In the genomic region with DNA sequence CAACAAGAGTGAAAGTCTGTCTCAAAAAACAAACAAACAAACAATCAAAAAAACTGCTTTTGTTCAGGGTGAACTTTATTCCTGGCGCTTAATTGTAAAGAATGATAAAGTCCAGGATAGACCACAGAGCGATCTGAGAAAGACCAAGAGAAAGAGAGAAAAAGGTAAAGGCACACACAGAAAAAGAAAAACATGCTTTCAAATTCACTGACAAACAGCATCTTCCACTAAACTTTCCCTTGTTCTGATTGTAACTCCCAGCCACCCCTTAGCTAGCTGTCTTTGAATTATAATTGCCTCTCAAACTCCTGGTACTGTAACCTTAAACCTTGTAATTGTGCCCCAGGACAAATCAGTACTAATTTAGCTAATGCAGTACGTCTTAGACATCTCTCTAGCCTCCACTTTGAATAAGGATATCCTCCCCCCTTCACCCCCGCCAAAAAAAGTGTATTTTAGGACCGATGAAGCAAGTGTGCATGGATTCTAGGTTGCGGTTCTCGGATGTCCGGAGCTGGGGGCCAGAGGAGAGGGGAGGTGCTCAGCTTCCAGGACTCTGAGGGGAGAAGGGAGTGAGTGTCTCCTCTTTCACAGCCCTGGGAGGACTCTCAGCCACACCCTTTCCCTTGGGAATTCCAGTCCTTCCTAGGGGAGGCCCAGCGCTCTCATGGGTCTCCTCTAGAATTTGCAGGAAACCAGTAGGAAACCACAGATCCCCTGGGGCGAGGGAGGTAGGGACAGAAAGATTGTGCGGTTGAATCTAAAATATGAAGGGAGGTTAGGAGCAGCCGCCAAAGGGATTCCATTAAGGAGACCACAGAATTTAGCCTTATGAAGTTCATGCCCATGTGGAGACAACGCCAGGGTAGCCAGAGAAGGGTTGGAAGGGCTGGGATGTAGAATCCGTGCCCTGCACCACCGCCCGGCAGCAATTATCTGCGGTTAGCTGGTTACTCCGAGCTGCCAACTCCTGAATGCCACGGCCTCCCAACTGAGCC, we compare ENCODE assay signal across 15 cellular contexts. TPM values are rescaled to one million over a fixed set of nuclear protein-coding genes. Genes with fewer than 3 reads are reported as not detected.
DNase-seq lines count a peak whose midpoint lies in the region; ATAC-seq and TF ChIP-seq lines count a peak whose summit lies in the region.
"Had no signal": no experiment of that assay in that cellular context is flagged by ENCODE, and none has a peak within 500 bp of the region (broad histone marks: within the 10 kb centered on the region; RNA-seq: fewer than 3 reads in every experiment).

No MANE protein-coding gene starts in this region.

- H3K4me3 ChIP-seq in HEK293 (ENCODE audit: low read depth, low read length) (no peak overlapping the region), SK-N-MC (peak overlapping the region; percentile 63), tibial artery (no peak overlapping the region)
- H3K4me3 ChIP-seq: suprapubic skin had no signal

- CTCF ChIA-PET in HEK293 (lab: Yijun Ruan, JAX) = interaction anchor here (0.5 to 1.5 kb wide), 7 partner anchors 11 to 1834 kb away, joined by 3 to 7 read pairs (median 4); no protein-coding TSS in a partner anchor

- no peak for TF ChIP-seq CTCF in HEK293 (tag by site-specific recombination; IDR thresholded peaks at IDR 0.05)
- TF ChIP-seq CTCF in tibial artery (IDR thresholded peaks at IDR 0.05) = no peak

- no peak for ATAC-seq in HG03378 (IDR thresholded peaks at IDR 0.05; ENCODE audit: unreplicated experiment)
- ATAC-seq: left colon had no signal

- H3K9me3 ChIP-seq in HEK293 (ENCODE audit: control insufficient read depth, insufficient read depth, low read depth, low read length) (no peaks in the 10 kb centered on the region), SK-N-MC (ENCODE audit: low read depth, low read length) (no peaks in the 10 kb centered on the region), tibial artery (no peaks in the 10 kb centered on the region)
- H3K9me3 ChIP-seq: suprapubic skin had no signal

- H3K4me3 Mint-ChIP-seq in activated naive CD8-positive, alpha-beta T cell treated with anti-CD3 and anti-CD28 coated beads for 36 hours = no peak overlapping the region

- POLR2A ChIA-PET in HEK293 (lab: Yijun Ruan, JAX) = interaction anchor here (0.6 to 1.2 kb wide), 4 partner anchors 15 to 266 kb away, joined by 3 read pairs; no protein-coding TSS in a partner anchor

- peak overlapping the region; percentile 29; the same call in 1 of the 2 replicates for H3K27ac ChIP-seq in HEK293 (ENCODE audit: extremely low read depth, low read depth, low read length)
- peak overlapping the region; percentile 37; the same call in 1 of the 2 replicates for H3K27ac ChIP-seq in SK-N-MC
- H3K27ac ChIP-seq in tibial artery = no peak overlapping the region
- H3K27ac ChIP-seq: suprapubic skin had no signal

- peaks cover 22% of the 10 kb centered on the region for H3K27me3 Mint-ChIP-seq in activated naive CD8-positive, alpha-beta T cell treated with anti-CD3 and anti-CD28 coated beads for 36 hours

- H3K36me3 Mint-ChIP-seq in activated naive CD8-positive, alpha-beta T cell treated with anti-CD3 and anti-CD28 coated beads for 36 hours = no peaks in the 10 kb centered on the region

- peaks cover 22% of the 10 kb centered on the region for H3K4me1 ChIP-seq in HEK293 (ENCODE audit: control insufficient read depth, insufficient read depth, low read length)
- H3K4me1 ChIP-seq in tibial artery = no peaks in the 10 kb centered on the region
- H3K4me1 ChIP-seq: suprapubic skin had no signal

- no peak overlapping the region for H3K27ac Mint-ChIP-seq in activated naive CD8-positive, alpha-beta T cell treated with anti-CD3 and anti-CD28 coated beads for 36 hours

- no peaks in the 10 kb centered on the region for H3K9me3 Mint-ChIP-seq in activated naive CD8-positive, alpha-beta T cell treated with anti-CD3 and anti-CD28 coated beads for 36 hours

- DNase-seq in AG20443 (ENCODE audit: low spot score) (peak; percentile 58), SK-N-MC (ENCODE audit: low read depth, low spot score) (peak; percentile 93), islet precursor cell (peak; percentile 95), tibial artery (no peak), activated gamma-delta T cell treated with Interleukin-2 at 50 U/mL for 16 hours (no peak)
- DNase-seq in activated naive CD8-positive, alpha-beta T cell treated with anti-CD3 and anti-CD28 coated beads for 36 hours = no peak
- DNase-seq: activated naive CD4-positive, alpha-beta T cell treated with anti-CD3 and anti-CD28 coated beads, Interleukin-2, amount 50 U/mL, for 16 hours; AML-193; DMS79; left colon had no signal

- H3K36me3 ChIP-seq in HEK293 (ENCODE audit: control insufficient read depth in 2 of 2, insufficient read depth in 1 of 2, low read length in 2 of 2) (no peaks in the 10 kb centered on the region), SK-N-MC (ENCODE audit: insufficient read depth, low read length) (no peaks in the 10 kb centered on the region), tibial artery (no peaks in the 10 kb centered on the region)
- H3K36me3 ChIP-seq: suprapubic skin had no signal

- H3K4me1 Mint-ChIP-seq in activated naive CD8-positive, alpha-beta T cell treated with anti-CD3 and anti-CD28 coated beads for 36 hours = no peaks in the 10 kb centered on the region

- no peak overlapping the region for H3K9ac ChIP-seq in SK-N-MC (ENCODE audit: insufficient read length)

- H3K27me3 ChIP-seq in tibial artery = no peaks in the 10 kb centered on the region

- intact Hi-C loops in tibial artery (cut with DNase I; ENCODE audit: low total_unique reads) = no loop called here

TF ChIP-seq in HEK293, 187 proteins besides CTCF, POLR2A, EP300 and RAD21 (continues in another document):
- TF ChIP-seq ZNF629 (tag by site-specific recombination; IDR thresholded peaks at IDR 0.05) = peak; percentile 62
- peak; percentile 89 for TF ChIP-seq MZF1 (tag by site-specific recombination; IDR thresholded peaks at IDR 0.05; ENCODE audit: borderline replicate concordance)
- TF ChIP-seq ZNF518A (tag by site-specific recombination; conservative IDR thresholded peaks at IDR 0.05; ENCODE audit: low read depth) = 0 out of 2 replicates have a peak, but pooled peaks have one; percentile 9
- TF ChIP-seq OSR2 (tag by site-specific recombination; IDR thresholded peaks at IDR 0.05) = peak; percentile 93
- peak; percentile 84; the same call in 1 of the 2 replicates for TF ChIP-seq BCL11A (tag by site-specific recombination; IDR thresholded peaks at IDR 0.05; ENCODE audit: low read depth)
- 0 out of 2 replicates have a peak, but pooled peaks have one; percentile 34 for TF ChIP-seq ZNF223 (tag by site-specific recombination; IDR thresholded peaks at IDR 0.05)
- TF ChIP-seq ZFP69B (tag by site-specific recombination; IDR thresholded peaks at IDR 0.05) = 0 out of 2 replicates have a peak, but pooled peaks have one; percentile 12
- peak; percentile 94 for TF ChIP-seq ZNF664 (tag by site-specific recombination; IDR thresholded peaks at IDR 0.05)
- peak; percentile 100 for TF ChIP-seq WT1 (tag by site-specific recombination; IDR thresholded peaks at IDR 0.05)
- TF ChIP-seq ZBTB1 (tag by site-specific recombination; IDR thresholded peaks at IDR 0.05) = peak; percentile 48; the same call in 1 of the 2 replicates

RNA-seq across cellular contexts. Expression of gene ZNF536, which starts 19.7 kb away (rescaled TPM):
- not detected for total RNA-seq in activated naive CD8-positive, alpha-beta T cell treated with anti-CD3 and anti-CD28 coated beads for 36 hours
- total RNA-seq: endothelial cell of umbilical vein, pulmonary artery endothelial cell had no signal

Comparison
In these comparisons a context has a peak if more than half of its experiments do, and no peak if none do; other contexts are left out.
1. DNase-seq: peak in AG20443 (single experiment), SK-N-MC (single experiment) and islet precursor cell (single experiment); none in tibial artery (0 of 2), activated naive CD8-positive, alpha-beta T cell treated with anti-CD3 and anti-CD28 coated beads for 36 hours (single experiment) and activated gamma-delta T cell treated with Interleukin-2 at 50 U/mL for 16 hours (single experiment).
2. H3K27ac ChIP-seq: peak in HEK293 (single experiment) and SK-N-MC (single experiment); none in tibial artery (0 of 2).